ENCODE assay signal across 8 cellular contexts in genomic region chr3:194057570-194058188, GRCh38.
DNase-seq lines count a peak whose midpoint lies in the region; ATAC-seq and TF ChIP-seq lines count a peak whose summit lies in the region.

No MANE protein-coding gene starts in this region.

- H2BK15ac ChIP-seq in H9 (ENCODE audit: low read depth, low read length) = no peak overlapping the region

- WGBS in H9 (ENCODE audit: extremely low coverage, insufficient read length, low lambda C conversion rate) = no CpG with 5 or more reads among the region's 8 CpGs

- H3K27ac ChIP-seq in H9 (ENCODE audit: insufficient read length, low read depth, low read length) (no peak overlapping the region), osteoblast (ENCODE audit: low read depth, low read length) (no peak overlapping the region)

- peaks cover 34% of the 10 kb centered on the region for H3K27me3 Mint-ChIP-seq in H9 (ENCODE audit: low read depth)
- H3K27me3 Mint-ChIP-seq in central memory CD8-positive, alpha-beta T cell = peaks cover 52% of the 10 kb centered on the region

- H3K23ac ChIP-seq in H9 (ENCODE audit: insufficient read length, low read depth, low read length) = no peak overlapping the region

- H4K5ac ChIP-seq in H9 (ENCODE audit: insufficient read length, low read depth, low read length) = no peak overlapping the region

- H3K79me1 ChIP-seq in H9 (ENCODE audit: insufficient read depth, low read depth, low read length, poor library complexity, severe bottlenecking) = no peaks in the 10 kb centered on the region

- no peaks in the 10 kb centered on the region for H3K9me3 ChIP-seq in ES-I3 (ENCODE audit: control insufficient read depth, insufficient read depth, low read length)
- H3K9me3 ChIP-seq in H9 (ENCODE audit: control insufficient read depth, low read depth, low read length) = no peaks in the 10 kb centered on the region
- no peaks in the 10 kb centered on the region for H3K9me3 ChIP-seq in osteoblast (ENCODE audit: low read depth, low read length)

- H3K4me1 Mint-ChIP-seq in H9 = peaks cover 52 to 56% of the 10 kb centered on the region in 2 experiments
- H3K4me1 Mint-ChIP-seq in central memory CD8-positive, alpha-beta T cell = peaks cover 6% of the 10 kb centered on the region

- H3K56ac ChIP-seq in H9 (ENCODE audit: insufficient read length, low read depth, low read length) = no peak overlapping the region

- no peak overlapping the region for H2BK12ac ChIP-seq in H9 (ENCODE audit: insufficient read length, low read depth, low read length)

- H4K20me1 ChIP-seq in H9 (ENCODE audit: control insufficient read depth, insufficient read depth, insufficient read length) (no peaks in the 10 kb centered on the region), osteoblast (ENCODE audit: insufficient read depth, low read length) (no peaks in the 10 kb centered on the region)

- H3K9ac ChIP-seq in ES-I3 (ENCODE audit: low read depth, low read length) = peak overlapping the region; percentile 47
- no peak overlapping the region for H3K9ac ChIP-seq in H9 (ENCODE audit: extremely low read depth, insufficient read length, low read length)

- H2BK120ac ChIP-seq in H9 (ENCODE audit: low read depth, low read length, poor library complexity, severe bottlenecking) = no peak overlapping the region

- H3K18ac ChIP-seq in H9 (ENCODE audit: insufficient read length, low read depth, low read length) = no peak overlapping the region

- H3K4me1 ChIP-seq in ES-I3 (ENCODE audit: insufficient read depth, low read length) (peaks cover 24% of the 10 kb centered on the region), H9 (ENCODE audit: insufficient read depth, low read length) (peaks cover 7% of the 10 kb centered on the region; the same call in 1 of the 2 replicates), osteoblast (ENCODE audit: insufficient read depth, low read length) (no peaks in the 10 kb centered on the region)

- peak overlapping the region in 2 of 3 experiments; percentile 74 to 95; a peak in 4 of 7 replicates for H3K27ac Mint-ChIP-seq in H9
- H3K27ac Mint-ChIP-seq in central memory CD8-positive, alpha-beta T cell (ENCODE audit: low read depth) = no peak overlapping the region

- no peak overlapping the region for H4K91ac ChIP-seq in H9 (ENCODE audit: insufficient read length, low read depth, low read length)

- H2AK5ac ChIP-seq in H9 (ENCODE audit: insufficient read length, low read length) = no peak overlapping the region

- H3K4me3 ChIP-seq in osteoblast (ENCODE audit: insufficient read depth, low read length) = peak overlapping the region; percentile 60

- peak overlapping the region; percentile 41 to 64 for H3K4me3 Mint-ChIP-seq in H9
- peak overlapping the region; percentile 39 for H3K4me3 Mint-ChIP-seq in central memory CD8-positive, alpha-beta T cell

- H3K9me3 Mint-ChIP-seq in H9 = peaks cover 3 to 5% of the 10 kb centered on the region in 2 experiments; a peak in 2 of 5 replicates
- no peaks in the 10 kb centered on the region for H3K9me3 Mint-ChIP-seq in central memory CD8-positive, alpha-beta T cell

- H3K14ac ChIP-seq in H9 (ENCODE audit: insufficient read depth, low read length) = no peak overlapping the region

- peaks cover 0 to 4% (median 0%) of the 10 kb centered on the region in 3 experiments; a peak in 2 of 7 replicates for H3K36me3 Mint-ChIP-seq in H9 (ENCODE audit: insufficient read depth in 1 of 3, low read depth in 3 of 3)
- no peaks in the 10 kb centered on the region for H3K36me3 Mint-ChIP-seq in central memory CD8-positive, alpha-beta T cell (ENCODE audit: insufficient read depth)

- no peak overlapping the region for H2BK20ac ChIP-seq in H9 (ENCODE audit: low read depth, low read length, poor library complexity, severe bottlenecking)

- no peak for DNase-seq in H9
- DNase-seq in central memory CD8-positive, alpha-beta T cell (ENCODE audit: low spot score in 2 of 2) = no peak
- DNase-seq in osteoblast (ENCODE audit: insufficient read length, low spot score, missing footprints) = no peak
- no peak for DNase-seq in G401 (ENCODE audit: low spot score)
- no peak for DNase-seq in SHP77 treated with DMSO at 0.1 percent for 48 hours (lab: John Stamatoyannopoulos, UW)
- no peak for DNase-seq in HK-2 (ENCODE audit: unreplicated experiment)
- DNase-seq in SIG-M5 treated with dmso at 0.1 percent for 504 hours (lab: John Stamatoyannopoulos, UW; ENCODE audit: unreplicated experiment) = no peak

- H3K36me3 ChIP-seq in ES-I3 (ENCODE audit: insufficient read depth, low read length) (no peaks in the 10 kb centered on the region), osteoblast (ENCODE audit: insufficient read depth, low read length) (no peaks in the 10 kb centered on the region)

- no peak overlapping the region for H3T11ph ChIP-seq in H9 (ENCODE audit: low read length)

- H3K23me2 ChIP-seq in H9 (ENCODE audit: insufficient read length, low read depth, low read length, poor library complexity, severe bottlenecking) = no peaks in the 10 kb centered on the region

- in situ Hi-C loops in G401 (cut with HindIII; ENCODE audit: low sequenced_read_pairs) = no loop called here

- no peak overlapping the region for H3K4ac ChIP-seq in H9 (ENCODE audit: low read depth, low read length)

- H3K4me2 ChIP-seq in H9 (ENCODE audit: insufficient read depth, insufficient read length, low read length) (peak overlapping the region; percentile 81), osteoblast (ENCODE audit: insufficient read depth, low read length) (no peak overlapping the region)

- TF ChIP-seq CTCF in H9 (conservative IDR thresholded peaks at IDR 0.05) (no peak), osteoblast (IDR thresholded peaks at IDR 0.05; ENCODE audit: extremely low read depth, low read depth, low read length) (no peak)

- no peak for ATAC-seq in central memory CD8-positive, alpha-beta T cell (replicated peaks; ENCODE audit: extremely low read depth, poor library complexity, severe bottlenecking)

- peaks cover 2% of the 10 kb centered on the region for H3K27me3 ChIP-seq in H9 (ENCODE audit: insufficient read depth, low read length)
- H3K27me3 ChIP-seq in osteoblast (ENCODE audit: insufficient read depth, low read length) = no peaks in the 10 kb centered on the region

- H2AFZ ChIP-seq in H9 (ENCODE audit: low read length) (no peak overlapping the region), osteoblast (ENCODE audit: low read length) (peak overlapping the region; percentile 70)

- no peaks in the 10 kb centered on the region for H3K79me2 ChIP-seq in H9 (ENCODE audit: insufficient read depth, low read length)
- H3K79me2 ChIP-seq in osteoblast (ENCODE audit: insufficient read depth, low read length) = no peaks in the 10 kb centered on the region

- H4K8ac ChIP-seq in H9 (replicated peaks; ENCODE audit: insufficient read length, low read depth, low read length) = no peak overlapping the region

- no peak overlapping the region for H2BK5ac ChIP-seq in H9 (ENCODE audit: insufficient read length, low read length)
